Comparison of ENCODE assay signal across 8 cellular contexts in the genomic region with DNA sequence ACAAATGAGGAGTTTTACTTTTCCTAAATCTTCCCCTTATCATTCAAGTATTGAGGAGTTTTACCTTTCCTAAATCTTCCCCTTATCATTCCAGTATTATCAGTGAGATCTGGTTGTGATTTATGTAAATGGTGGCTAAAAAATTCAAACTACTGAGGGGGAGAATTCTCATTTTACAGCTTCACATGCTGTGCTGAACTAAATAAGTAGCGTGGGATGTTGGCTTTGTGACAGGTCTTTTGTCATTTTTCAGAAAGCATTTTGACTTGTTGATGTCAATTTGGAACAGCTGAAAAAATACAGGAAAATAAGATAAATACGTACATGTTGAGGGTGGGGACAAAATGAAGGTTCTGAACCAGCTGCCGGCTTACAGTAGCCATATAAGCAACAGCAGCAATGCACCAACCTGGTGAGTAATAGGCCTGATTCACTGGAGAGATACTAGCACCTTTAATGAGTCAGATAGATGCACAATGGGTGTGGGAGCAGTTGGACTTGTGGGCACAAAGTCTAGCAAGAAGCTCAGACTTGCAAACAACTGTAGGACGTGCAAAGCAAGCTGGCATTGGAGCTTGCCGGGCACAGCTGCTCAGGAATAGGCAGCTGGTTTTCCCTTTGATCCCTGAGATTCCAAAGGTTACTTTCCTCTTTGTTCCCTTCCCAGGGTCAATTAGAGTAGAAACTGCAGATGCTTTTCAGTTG. TPM values are rescaled to one million over a fixed set of nuclear protein-coding genes. Genes with fewer than 3 reads are reported as not detected.
DNase-seq lines count a peak whose midpoint lies in the region; TF ChIP-seq lines count a peak whose summit lies in the region.

No MANE protein-coding gene starts in this region.

- TF ChIP-seq CTCF in AG10803 (conservative IDR thresholded peaks at IDR 0.05; ENCODE audit: low read length) (no peak), astrocyte of the cerebellum (IDR thresholded peaks at IDR 0.05; ENCODE audit: low read depth, low read length, missing control alignments) (no peak)

- peak; percentile 44 for DNase-seq in AG10803 (ENCODE audit: low read depth)
- DNase-seq in MG63: peak; percentile 30
- DNase-seq in astrocyte of the cerebellum (ENCODE audit: low read depth): peak; percentile 65
- peak; percentile 84 for DNase-seq in mucosa of gallbladder (ENCODE audit: low spot score)
- DNase-seq in AG20443 (ENCODE audit: low spot score): no peak
- DNase-seq in HuH-7 (ENCODE audit: low spot score): no peak
- DNase-seq in SIG-M5 (lab: John Stamatoyannopoulos, UW): no peak
- no peak for DNase-seq in ureter (ENCODE audit: low spot score)

- H3K4me3 ChIP-seq in AG10803 (ENCODE audit: low read length) (no peak overlapping the region), MG63 (no peak overlapping the region), astrocyte of the cerebellum (ENCODE audit: low read depth, low read length) (peak overlapping the region; percentile 17)

- H3K36me3 ChIP-seq in MG63: no peaks in the 10 kb centered on the region

- H3K9me3 ChIP-seq in MG63: no peaks in the 10 kb centered on the region

- in situ Hi-C loops in astrocyte of the cerebellum (cut with HindIII; ENCODE audit: low sequenced_read_pairs): no loop called here

- no peaks in the 10 kb centered on the region for H3K27me3 ChIP-seq in MG63

RNA-seq across cellular contexts. Expression of gene B3GNT5, which starts 12.8 kb away (rescaled TPM):
- total RNA-seq in MG63 (2014; rRNA removed; shearing (Covaris generic); ENCODE audit: low replicate concordance): 0.36 and 5.4 TPM in 2 replicates
- total RNA-seq in mucosa of gallbladder (27.1 TPM), ureter (20.3 TPM)

Comparison
In these comparisons a context has a peak if more than half of its experiments do, and no peak if none do; other contexts are left out.
1. DNase-seq: peak in AG10803 (single experiment), MG63 (single experiment), astrocyte of the cerebellum (single experiment) and mucosa of gallbladder (single experiment); none in AG20443 (single experiment), HuH-7 (single experiment), SIG-M5 (single experiment) and ureter (single experiment).